18 cellular contexts compared by ENCODE assay signal in genomic region chr2:189880429-189880828, GRCh38.
DNase-seq lines count a peak whose midpoint lies in the region; ATAC-seq and TF ChIP-seq lines count a peak whose summit lies in the region.
"Had no signal": no experiment of that assay in that cellular context is flagged by ENCODE, and none has a peak within 500 bp of the region (broad histone marks: within the 10 kb centered on the region; RNA-seq: fewer than 3 reads in every experiment).

No MANE protein-coding gene starts in this region.

- H3K9me3 ChIP-seq in HUES64 (ENCODE audit: insufficient read depth, low read depth, low read length): no peaks in the 10 kb centered on the region
- no peaks in the 10 kb centered on the region for H3K9me3 ChIP-seq in vagina
- H3K9me3 ChIP-seq: BE2C had no signal

- 86% methylated on average over 2 of the region's 2 CpGs for WGBS in HUES64
- WGBS in mesendoderm (ENCODE audit: extremely low coverage, insufficient coverage, low lambda C conversion rate): no CpG with 5 or more reads among the region's 2 CpGs

- H2AK5ac ChIP-seq in mesendoderm (ENCODE audit: low read length): no peak overlapping the region

- no peak for TF ChIP-seq POLR2A in vagina (IDR thresholded peaks at IDR 0.05)

- H3K79me2 ChIP-seq in GM23338 (replicated peaks; ENCODE audit: insufficient read depth) (no peaks in the 10 kb centered on the region), mesendoderm (ENCODE audit: control insufficient read depth, insufficient read depth, low read length) (no peaks in the 10 kb centered on the region)

- no peak overlapping the region for H2AFZ ChIP-seq in GM23338

- H4K8ac ChIP-seq in mesendoderm (ENCODE audit: low read depth, low read length): no peak overlapping the region

- no peak overlapping the region for H3K4me3 Mint-ChIP-seq in GM23338
- H3K4me3 Mint-ChIP-seq: CD4-positive, alpha-beta memory T cell; HFFc6 had no signal

- H3K56ac ChIP-seq in mesendoderm (ENCODE audit: low read length): no peak overlapping the region

- H3K36me3 ChIP-seq in GM23338 (ENCODE audit: insufficient read depth) (no peaks in the 10 kb centered on the region), HUES64 (ENCODE audit: insufficient read depth, low read length) (peaks cover 12% of the 10 kb centered on the region), mesendoderm (ENCODE audit: control insufficient read depth, insufficient read depth, low read length) (no peaks in the 10 kb centered on the region), vagina (no peaks in the 10 kb centered on the region)
- H3K36me3 ChIP-seq: BE2C had no signal

- H3K23ac ChIP-seq in mesendoderm (ENCODE audit: low read length): no peak overlapping the region

- H3K27ac Mint-ChIP-seq in GM23338: peak overlapping the region; percentile 93
- H3K27ac Mint-ChIP-seq: CD4-positive, alpha-beta memory T cell; HFFc6 had no signal

- H3K27me3 ChIP-seq in GM23338 (ENCODE audit: insufficient read depth) (no peaks in the 10 kb centered on the region), HUES64 (ENCODE audit: insufficient read depth, low read length) (no peaks in the 10 kb centered on the region), mesendoderm (ENCODE audit: insufficient read depth, low read length, poor library complexity) (no peaks in the 10 kb centered on the region), vagina (no peaks in the 10 kb centered on the region)
- H3K27me3 ChIP-seq: BE2C had no signal

- peaks cover 5% of the 10 kb centered on the region for H3K27me3 Mint-ChIP-seq in GM23338 (ENCODE audit: insufficient read depth, low read depth, poor library complexity)
- H3K27me3 Mint-ChIP-seq: CD4-positive, alpha-beta memory T cell had no signal

- H3K36me3 Mint-ChIP-seq in GM23338 (ENCODE audit: low read depth): peaks cover 10% of the 10 kb centered on the region; the same call in 2 of the 3 replicates

- no peaks in the 10 kb centered on the region for H4K20me1 ChIP-seq in GM23338 (replicated peaks; ENCODE audit: insufficient read depth)

- no peak overlapping the region for H2BK5ac ChIP-seq in mesendoderm (ENCODE audit: low read length)

- no peak overlapping the region for H3K4me2 ChIP-seq in GM23338
- H3K4me2 ChIP-seq in mesendoderm (ENCODE audit: low read length): no peak overlapping the region

- H3K27ac ChIP-seq in GM23338 (ENCODE audit: low read depth) (no peak overlapping the region), HUES64 (ENCODE audit: low read depth, low read length) (peak overlapping the region; percentile 51), mesendoderm (ENCODE audit: low read depth, low read length) (peak overlapping the region; percentile 80), vagina (no peak overlapping the region)
- H3K27ac ChIP-seq: C4-2B had no signal

- TF ChIP-seq CTCF in GM23338 (conservative IDR thresholded peaks at IDR 0.05; ENCODE audit: low read depth in 2 of 2): no peak
- TF ChIP-seq CTCF in vagina (IDR thresholded peaks at IDR 0.05): no peak

- no peak overlapping the region for H2BK15ac ChIP-seq in mesendoderm (replicated peaks; ENCODE audit: low read depth)

- H3K9me3 Mint-ChIP-seq in GM23338: no peaks in the 10 kb centered on the region
- H3K9me3 Mint-ChIP-seq: HFFc6 had no signal

- no peak for ATAC-seq in GM23338

- H3K9me2 ChIP-seq in GM23338 (ENCODE audit: insufficient read depth): no peaks in the 10 kb centered on the region

- no peak overlapping the region for H3K4ac ChIP-seq in mesendoderm (ENCODE audit: low read depth, low read length)

- peak overlapping the region; percentile 4 for H3K18ac ChIP-seq in mesendoderm (ENCODE audit: low read length)

- DNase-seq in GM23338 (ENCODE audit: low spot score) (no peak), dermis blood vessel endothelial cell (peak; percentile 8), mesendoderm (peak; percentile 89), dedifferentiated amniotic fluid mesenchymal stem cell (ENCODE audit: extremely low spot score) (no peak), DMS79 treated with DMSO at 0.1 percent for 48 hours (lab: John Stamatoyannopoulos, UW) (no peak), vagina (ENCODE audit: extremely low spot score in 2 of 2) (no peak)
- DNase-seq in stimulated activated CD4-positive, alpha-beta T cell treated with anti-CD3 and anti-CD28 coated beads, Interleukin-4, amount 100 ng/mL, for 1 hour: no peak
- DNase-seq: BE2C; CD4-positive, alpha-beta memory T cell; DMS153; DND-41; GDM1; GOT3; HCEC 1CT; HFFc6; KBM-7 had no signal

- no peak overlapping the region for H3K4me3 ChIP-seq in GM23338
- H3K4me3 ChIP-seq in HUES64 (ENCODE audit: low read length): no peak overlapping the region
- H3K4me3 ChIP-seq in mesendoderm (ENCODE audit: low read length): no peak overlapping the region
- H3K4me3 ChIP-seq in vagina: no peak overlapping the region

- H3K4me1 ChIP-seq in GM23338 (ENCODE audit: insufficient read depth) (peaks cover 12% of the 10 kb centered on the region; the same call in 1 of the 2 replicates), HUES64 (ENCODE audit: insufficient read depth, low read length) (peaks cover 11% of the 10 kb centered on the region), mesendoderm (ENCODE audit: control insufficient read depth, low read depth, low read length) (peaks cover 16% of the 10 kb centered on the region), vagina (no peaks in the 10 kb centered on the region)
- H3K4me1 ChIP-seq: BE2C had no signal

- H3F3A ChIP-seq in GM23338 (replicated peaks; ENCODE audit: low read depth): no peaks in the 10 kb centered on the region

- intact Hi-C loops in vagina (cut with DNase I): no loop called here

- no peaks in the 10 kb centered on the region for H3K79me1 ChIP-seq in mesendoderm (ENCODE audit: low read length)

- H4K5ac ChIP-seq in mesendoderm (ENCODE audit: low read length): no peak overlapping the region

- peaks cover 13% of the 10 kb centered on the region for H3K4me1 Mint-ChIP-seq in GM23338

- H3K9ac ChIP-seq in HUES64 (ENCODE audit: low read depth, low read length): peak overlapping the region; percentile 38; the same call in 1 of the 2 replicates
- H3K9ac ChIP-seq in mesendoderm (ENCODE audit: low read length): no peak overlapping the region

- no peak overlapping the region for H2BK120ac ChIP-seq in mesendoderm (ENCODE audit: low read depth, low read length)

TF ChIP-seq in GM23338, 12 proteins besides CTCF, POLR2A, EP300 and RAD21:
- TF ChIP-seq REST (IDR thresholded peaks at IDR 0.05; ENCODE audit: unreplicated experiment): no peak
- no peak for TF ChIP-seq JUNB (IDR thresholded peaks at IDR 0.05; ENCODE audit: unreplicated experiment)

Comparison
In these comparisons a context has a peak if more than half of its experiments do, and no peak if none do; other contexts are left out.
1. DNase-seq: peak in dermis blood vessel endothelial cell (single experiment) and mesendoderm (single experiment); none in GM23338 (single experiment), stimulated activated CD4-positive, alpha-beta T cell treated with anti-CD3 and anti-CD28 coated beads, Interleukin-4, amount 100 ng/mL, for 1 hour (single experiment), dedifferentiated amniotic fluid mesenchymal stem cell (single experiment), DMS79 treated with DMSO at 0.1 percent for 48 hours (single experiment) and vagina (0 of 2).
2. H3K27ac ChIP-seq: peak in HUES64 (single experiment) and mesendoderm (single experiment); none in GM23338 (single experiment) and vagina (single experiment).